Comparison of ENCODE assay signal across 20 cellular contexts in genomic region chr5:68087866-68088265, GRCh38.
DNase-seq lines count a peak whose midpoint lies in the region; ATAC-seq and TF ChIP-seq lines count a peak whose summit lies in the region.
"Had no signal": no experiment of that assay in that cellular context is flagged by ENCODE, and none has a peak within 500 bp of the region (broad histone marks: within the 10 kb centered on the region; RNA-seq: fewer than 3 reads in every experiment).

No MANE protein-coding gene starts in this region.

- H3F3A ChIP-seq in SK-N-SH (replicated peaks; ENCODE audit: insufficient read depth): no peaks in the 10 kb centered on the region

- H3K27me3 ChIP-seq in SK-N-SH (ENCODE audit: insufficient read depth): no peaks in the 10 kb centered on the region
- no peaks in the 10 kb centered on the region for H3K27me3 ChIP-seq in esophagus muscularis mucosa
- H3K27me3 ChIP-seq in left lung: no peaks in the 10 kb centered on the region
- no peaks in the 10 kb centered on the region for H3K27me3 ChIP-seq in upper lobe of right lung
- H3K27me3 ChIP-seq: brain microvascular endothelial cell, neural progenitor cell, right lobe of liver, tibial nerve had no signal

- no peaks in the 10 kb centered on the region for H4K20me1 ChIP-seq in SK-N-SH (ENCODE audit: insufficient read depth)

- H2AFZ ChIP-seq in SK-N-SH (ENCODE audit: low read depth): no peak overlapping the region
- H2AFZ ChIP-seq: neural progenitor cell had no signal

- ATAC-seq in SK-N-SH treated with all-trans-retinoic acid at 6 μM for 48 hours (peak; percentile 36; the same call in 2 of the 3 replicates), left lung (peak; percentile 84), upper lobe of right lung (peak; percentile 86), GM21576 (IDR thresholded peaks at IDR 0.05; ENCODE audit: unreplicated experiment) (no peak)
- ATAC-seq: A549 had no signal

- H3K4me2 ChIP-seq in SK-N-SH: no peak overlapping the region
- H3K4me2 ChIP-seq: A549, neural progenitor cell had no signal

- H3K4me1 ChIP-seq in SK-N-SH (ENCODE audit: control insufficient read depth in 1 of 2, insufficient read depth in 2 of 2, low read depth in 1 of 2, low read length in 1 of 2): no peaks in the 10 kb centered on the region
- H3K4me1 ChIP-seq in esophagus muscularis mucosa: peaks cover 8 to 27% (median 26%) of the 10 kb centered on the region in 4 donors
- peaks cover 17 to 22% of the 10 kb centered on the region in 2 donors for H3K4me1 ChIP-seq in left lung
- H3K4me1 ChIP-seq in upper lobe of right lung: peaks cover 21% of the 10 kb centered on the region
- H3K4me1 ChIP-seq: A549 had no signal

- POLR2A ChIA-PET in SK-N-SH (lab: Yijun Ruan, JAX): no interaction called here

- no peak for TF ChIP-seq POLR2A in esophagus muscularis mucosa (IDR thresholded peaks at IDR 0.05; ENCODE audit: low read depth)

- TF ChIP-seq CTCF in SK-N-SH (IDR thresholded peaks at IDR 0.05) (no peak), esophagus muscularis mucosa (IDR thresholded peaks at IDR 0.05) (no peak), left lung (IDR thresholded peaks at IDR 0.05) (no peak), upper lobe of right lung (IDR thresholded peaks at IDR 0.05) (no peak)

- CTCF ChIA-PET in SK-N-SH (lab: Yijun Ruan, JAX): no interaction called here

- H3K79me2 ChIP-seq in SK-N-SH (ENCODE audit: insufficient read depth): no peaks in the 10 kb centered on the region

- H3K27ac ChIP-seq in SK-N-SH (ENCODE audit: low read depth in 2 of 2, low read length in 1 of 2) (no peak overlapping the region), esophagus muscularis mucosa (replicated peaks in 1 of 4) (peak overlapping the region; percentile 38 to 72 (median 52)), left lung (peak overlapping the region in 1 of 2 donors; percentile 46), upper lobe of right lung (no peak overlapping the region)
- H3K27ac ChIP-seq: A549, brain microvascular endothelial cell, neural progenitor cell, right lobe of liver had no signal

- DNase-seq in SK-N-SH (no peak), esophagus muscularis mucosa (ENCODE audit: extremely low spot score) (no peak), left lung (peak in 1 of 2 donors; percentile 38), upper lobe of right lung (no peak), NCI-H1092 treated with DMSO at 0.1 percent for 48 hours (lab: John Stamatoyannopoulos, UW) (no peak), 8988T (no peak)
- DNase-seq: activated CD4-positive, CD25-positive, alpha-beta regulatory T cell treated with anti-CD3 and anti-CD28 coated beads, Interleukin-2, amount 50 U/mL, for 72 hours; CD4-positive, alpha-beta memory T cell; H7; mesendoderm; NK-92 treated with Interleukin-12 subunit alpha and Interleukin-12 subunit beta, amount 100 ng/mL, for 24 hours; right lobe of liver; stimulated activated CD4-positive, alpha-beta T cell treated with anti-CD3 and anti-CD28 coated beads, Interleukin-4, amount 100 ng/mL, for 24 hours; T-helper 2 cell had no signal

- no peak overlapping the region for H3K9ac ChIP-seq in SK-N-SH
- H3K9ac ChIP-seq: neural progenitor cell had no signal

- intact Hi-C loops in esophagus muscularis mucosa (cut with DNase I): no loop called here
- intact Hi-C loops in left lung (cut with DNase I): no loop called here
- intact Hi-C loops in upper lobe of right lung (cut with DNase I): no loop called here

- no peak for TF ChIP-seq RAD21 in SK-N-SH (IDR thresholded peaks at IDR 0.05; ENCODE audit: low read length)

- no peaks in the 10 kb centered on the region for H3K9me2 ChIP-seq in SK-N-SH

- no peaks in the 10 kb centered on the region for H3K36me3 ChIP-seq in SK-N-SH (replicated peaks in 1 of 2; ENCODE audit: control insufficient read depth in 1 of 2, insufficient read depth in 2 of 2, low read length in 1 of 2)
- no peaks in the 10 kb centered on the region for H3K36me3 ChIP-seq in esophagus muscularis mucosa
- no peaks in the 10 kb centered on the region for H3K36me3 ChIP-seq in left lung
- no peaks in the 10 kb centered on the region for H3K36me3 ChIP-seq in upper lobe of right lung
- H3K36me3 ChIP-seq: brain microvascular endothelial cell, neural progenitor cell, right lobe of liver, tibial nerve had no signal

- H3K4me3 ChIP-seq in SK-N-SH (ENCODE audit: low read depth in 2 of 2, low read length in 1 of 2): no peak overlapping the region
- no peak overlapping the region for H3K4me3 ChIP-seq in esophagus muscularis mucosa
- no peak overlapping the region for H3K4me3 ChIP-seq in left lung
- H3K4me3 ChIP-seq in upper lobe of right lung: no peak overlapping the region
- H3K4me3 ChIP-seq: A549, neural progenitor cell, right lobe of liver, tibial nerve had no signal

- 57% methylated on average over 3 of the region's 3 CpGs for WGBS in SK-N-SH (ENCODE audit: low lambda C conversion rate)
- 59% methylated on average over 3 of the region's 3 CpGs for WGBS in esophagus muscularis mucosa

- no peak for TF ChIP-seq EP300 in SK-N-SH (IDR thresholded peaks at IDR 0.05; ENCODE audit: borderline replicate concordance in 1 of 2, low read depth in 1 of 2, low read length in 1 of 2)
- no peak for TF ChIP-seq EP300 in esophagus muscularis mucosa (IDR thresholded peaks at IDR 0.05)

- no peaks in the 10 kb centered on the region for H3K9me3 ChIP-seq in SK-N-SH
- peaks cover 0 to 8% (median 0%) of the 10 kb centered on the region in 4 donors for H3K9me3 ChIP-seq in esophagus muscularis mucosa
- H3K9me3 ChIP-seq in left lung: no peaks in the 10 kb centered on the region
- H3K9me3 ChIP-seq in upper lobe of right lung: no peaks in the 10 kb centered on the region
- H3K9me3 ChIP-seq: A549, right lobe of liver, tibial nerve had no signal

TF ChIP-seq in SK-N-SH treated with all-trans-retinoic acid at 6 μM for 48 hours, 23 proteins besides CTCF, POLR2A, EP300 and RAD21 (continues in another document):
- TF ChIP-seq BACH2 (CRISPR knock-in tag; IDR thresholded peaks at IDR 0.05; ENCODE audit: borderline replicate concordance) (no peak), ZNF70 (CRISPR knock-in tag; IDR thresholded peaks at IDR 0.05) (no peak), ZFP30 (CRISPR knock-in tag; IDR thresholded peaks at IDR 0.05) (no peak), PPARA (CRISPR knock-in tag; IDR thresholded peaks at IDR 0.05; ENCODE audit: borderline replicate concordance) (no peak), ZFP3 (CRISPR knock-in tag; IDR thresholded peaks at IDR 0.05) (no peak)
- TF ChIP-seq, protein P1, sequence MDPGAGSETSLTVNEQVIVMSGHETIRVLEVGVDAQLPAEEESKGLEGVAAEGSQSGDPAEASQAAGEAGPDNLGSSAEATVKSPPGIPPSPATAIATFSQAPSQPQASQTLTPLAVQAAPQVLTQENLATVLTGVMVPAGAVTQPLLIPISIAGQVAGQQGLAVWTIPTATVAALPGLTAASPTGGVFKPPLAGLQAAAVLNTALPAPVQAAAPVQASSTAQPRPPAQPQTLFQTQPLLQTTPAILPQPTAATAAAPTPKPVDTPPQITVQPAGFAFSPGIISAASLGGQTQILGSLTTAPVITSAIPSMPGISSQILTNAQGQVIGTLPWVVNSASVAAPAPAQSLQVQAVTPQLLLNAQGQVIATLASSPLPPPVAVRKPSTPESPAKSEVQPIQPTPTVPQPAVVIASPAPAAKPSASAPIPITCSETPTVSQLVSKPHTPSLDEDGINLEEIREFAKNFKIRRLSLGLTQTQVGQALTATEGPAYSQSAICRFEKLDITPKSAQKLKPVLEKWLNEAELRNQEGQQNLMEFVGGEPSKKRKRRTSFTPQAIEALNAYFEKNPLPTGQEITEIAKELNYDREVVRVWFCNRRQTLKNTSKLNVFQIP (CRISPR knock-in tag; IDR thresholded peaks at IDR 0.05; ENCODE audit: borderline replicate concordance, low read depth): no peak

TF ChIP-seq in SK-N-SH, 30 proteins besides CTCF, POLR2A, EP300 and RAD21:
- no peak for TF ChIP-seq IRF3 (IDR thresholded peaks at IDR 0.05; ENCODE audit: low read depth, low read length)
- TF ChIP-seq TEAD4 (IDR thresholded peaks at IDR 0.05; ENCODE audit: borderline replicate concordance, insufficient read depth): no peak
- no peak for TF ChIP-seq RFX5 (IDR thresholded peaks at IDR 0.05; ENCODE audit: low read length)
- TF ChIP-seq NFIC (IDR thresholded peaks at IDR 0.05; ENCODE audit: borderline replicate concordance): no peak
- TF ChIP-seq GATA2 (CRISPR knock-in tag; IDR thresholded peaks at IDR 0.05): no peak
- no peak for TF ChIP-seq RXRA (IDR thresholded peaks at IDR 0.05; ENCODE audit: borderline replicate concordance, low read depth)
- no peak for TF ChIP-seq PBX3 (IDR thresholded peaks at IDR 0.05)
- no peak for TF ChIP-seq GABPA (IDR thresholded peaks at IDR 0.05; ENCODE audit: low read depth)
- TF ChIP-seq FOXJ3 (CRISPR knock-in tag; IDR thresholded peaks at IDR 0.05): no peak

Comparison
In these comparisons a context has a peak if more than half of its experiments do, and no peak if none do; other contexts are left out.
1. H3K27ac ChIP-seq: peak in esophagus muscularis mucosa (4 of 4); none in SK-N-SH (0 of 2) and upper lobe of right lung (single experiment).